1 cellular context compared by ENCODE assay signal in the genomic region with DNA sequence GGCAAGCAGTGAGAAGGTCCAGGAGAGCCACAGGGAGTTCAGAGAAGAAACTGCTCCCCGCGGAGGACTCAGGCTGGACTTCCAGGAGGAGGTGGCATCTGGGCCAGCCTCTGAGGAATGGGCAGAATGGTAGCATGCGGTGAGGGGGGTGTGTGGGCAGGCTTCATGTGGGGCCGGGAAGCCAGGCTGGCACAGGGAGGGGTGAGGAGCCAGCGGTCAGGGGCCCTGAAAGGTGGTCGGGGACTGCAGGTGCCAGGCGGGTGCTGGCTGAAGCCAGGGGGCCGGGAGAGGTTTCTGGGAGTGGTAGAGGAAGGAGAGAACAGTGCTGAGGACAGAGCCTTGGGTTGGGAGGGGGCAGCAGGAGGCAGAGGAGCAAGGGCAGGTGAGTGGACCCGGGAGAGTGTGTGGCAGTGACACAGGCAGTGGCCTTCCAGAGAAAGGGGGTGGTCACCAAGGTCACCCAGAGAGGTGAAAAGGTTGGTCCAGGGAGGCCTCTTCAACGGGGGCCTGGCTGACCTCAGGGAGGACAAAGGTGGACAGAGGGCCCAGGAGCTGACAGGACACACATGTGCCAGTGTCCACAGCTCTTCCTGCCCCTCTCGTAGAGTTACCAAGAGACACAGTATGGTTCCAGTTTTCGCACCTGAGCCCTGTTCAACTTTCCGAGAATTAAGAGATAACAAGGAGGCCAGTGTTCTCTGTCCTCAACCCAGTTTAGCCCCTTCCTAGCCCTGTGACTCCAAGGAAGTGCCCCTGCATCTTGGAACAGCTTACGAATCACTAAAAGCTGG.
TF ChIP-seq lines count a peak whose summit lies in the region.

No MANE protein-coding gene starts in this region.

TF ChIP-seq in HepG2, 621 proteins besides CTCF, POLR2A, EP300 and RAD21:
- TF ChIP-seq MLLT10 (CRISPR knock-in tag; IDR thresholded peaks at IDR 0.05), result no peak
- TF ChIP-seq, protein P1, sequence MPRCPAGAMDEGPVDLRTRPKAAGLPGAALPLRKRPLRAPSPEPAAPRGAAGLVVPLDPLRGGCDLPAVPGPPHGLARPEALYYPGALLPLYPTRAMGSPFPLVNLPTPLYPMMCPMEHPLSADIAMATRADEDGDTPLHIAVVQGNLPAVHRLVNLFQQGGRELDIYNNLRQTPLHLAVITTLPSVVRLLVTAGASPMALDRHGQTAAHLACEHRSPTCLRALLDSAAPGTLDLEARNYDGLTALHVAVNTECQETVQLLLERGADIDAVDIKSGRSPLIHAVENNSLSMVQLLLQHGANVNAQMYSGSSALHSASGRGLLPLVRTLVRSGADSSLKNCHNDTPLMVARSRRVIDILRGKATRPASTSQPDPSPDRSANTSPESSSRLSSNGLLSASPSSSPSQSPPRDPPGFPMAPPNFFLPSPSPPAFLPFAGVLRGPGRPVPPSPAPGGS (CRISPR knock-in tag; IDR thresholded peaks at IDR 0.05), result no peak
- no peak for TF ChIP-seq ZNF788 (CRISPR knock-in tag; IDR thresholded peaks at IDR 0.05; ENCODE audit: borderline replicate concordance)
- no peak for TF ChIP-seq PPARG (CRISPR knock-in tag; conservative IDR thresholded peaks at IDR 0.05)
- no peak for TF ChIP-seq U2AF2 (IDR thresholded peaks at IDR 0.05; ENCODE audit: low read depth, low read length)
- no peak for TF ChIP-seq ZSCAN29 (CRISPR knock-in tag; conservative IDR thresholded peaks at IDR 0.05)
- no peak for TF ChIP-seq PHF20 (CRISPR knock-in tag; IDR thresholded peaks at IDR 0.05)
- TF ChIP-seq, protein P2, sequence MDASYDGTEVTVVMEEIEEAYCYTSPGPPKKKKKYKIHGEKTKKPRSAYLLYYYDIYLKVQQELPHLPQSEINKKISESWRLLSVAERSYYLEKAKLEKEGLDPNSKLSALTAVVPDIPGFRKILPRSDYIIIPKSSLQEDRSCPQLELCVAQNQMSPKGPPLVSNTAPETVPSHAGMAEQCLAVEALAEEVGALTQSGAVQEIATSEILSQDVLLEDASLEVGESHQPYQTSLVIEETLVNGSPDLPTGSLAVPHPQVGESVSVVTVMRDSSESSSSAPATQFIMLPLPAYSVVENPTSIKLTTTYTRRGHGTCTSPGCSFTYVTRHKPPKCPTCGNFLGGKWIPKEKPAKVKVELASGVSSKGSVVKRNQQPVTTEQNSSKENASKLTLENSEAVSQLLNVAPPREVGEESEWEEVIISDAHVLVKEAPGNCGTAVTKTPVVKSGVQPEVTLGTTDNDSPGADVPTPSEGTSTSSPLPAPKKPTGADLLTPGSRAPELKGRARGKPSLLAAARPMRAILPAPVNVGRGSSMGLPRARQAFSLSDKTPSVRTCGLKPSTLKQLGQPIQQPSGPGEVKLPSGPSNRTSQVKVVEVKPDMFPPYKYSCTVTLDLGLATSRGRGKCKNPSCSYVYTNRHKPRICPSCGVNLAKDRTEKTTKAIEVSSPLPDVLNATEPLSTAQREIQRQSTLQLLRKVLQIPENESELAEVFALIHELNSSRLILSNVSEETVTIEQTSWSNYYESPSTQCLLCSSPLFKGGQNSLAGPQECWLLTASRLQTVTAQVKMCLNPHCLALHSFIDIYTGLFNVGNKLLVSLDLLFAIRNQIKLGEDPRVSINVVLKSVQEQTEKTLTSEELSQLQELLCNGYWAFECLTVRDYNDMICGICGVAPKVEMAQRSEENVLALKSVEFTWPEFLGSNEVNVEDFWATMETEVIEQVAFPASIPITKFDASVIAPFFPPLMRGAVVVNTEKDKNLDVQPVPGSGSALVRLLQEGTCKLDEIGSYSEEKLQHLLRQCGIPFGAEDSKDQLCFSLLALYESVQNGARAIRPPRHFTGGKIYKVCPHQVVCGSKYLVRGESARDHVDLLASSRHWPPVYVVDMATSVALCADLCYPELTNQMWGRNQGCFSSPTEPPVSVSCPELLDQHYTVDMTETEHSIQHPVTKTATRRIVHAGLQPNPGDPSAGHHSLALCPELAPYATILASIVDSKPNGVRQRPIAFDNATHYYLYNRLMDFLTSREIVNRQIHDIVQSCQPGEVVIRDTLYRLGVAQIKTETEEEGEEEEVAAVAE (CRISPR knock-in tag; IDR thresholded peaks at IDR 0.05; ENCODE audit: borderline replicate concordance), result no peak
- no peak for TF ChIP-seq NR2F2 (IDR thresholded peaks at IDR 0.05; ENCODE audit: borderline replicate concordance, low read depth)
- TF ChIP-seq ZC3H13 (CRISPR knock-in tag; IDR thresholded peaks at IDR 0.05), result no peak
- no peak for TF ChIP-seq CHD2 (IDR thresholded peaks at IDR 0.05; ENCODE audit: low read depth, low read length)
- no peak for TF ChIP-seq PAF1 (CRISPR knock-in tag; IDR thresholded peaks at IDR 0.05)
- TF ChIP-seq CBFB (CRISPR knock-in tag; IDR thresholded peaks at IDR 0.05), result no peak
- no peak for TF ChIP-seq NFIB (CRISPR knock-in tag; IDR thresholded peaks at IDR 0.05; ENCODE audit: borderline replicate concordance)
- no peak for TF ChIP-seq TGIF2 (CRISPR knock-in tag; IDR thresholded peaks at IDR 0.05)
